23 cellular contexts compared by ENCODE assay signal in the genomic region with DNA sequence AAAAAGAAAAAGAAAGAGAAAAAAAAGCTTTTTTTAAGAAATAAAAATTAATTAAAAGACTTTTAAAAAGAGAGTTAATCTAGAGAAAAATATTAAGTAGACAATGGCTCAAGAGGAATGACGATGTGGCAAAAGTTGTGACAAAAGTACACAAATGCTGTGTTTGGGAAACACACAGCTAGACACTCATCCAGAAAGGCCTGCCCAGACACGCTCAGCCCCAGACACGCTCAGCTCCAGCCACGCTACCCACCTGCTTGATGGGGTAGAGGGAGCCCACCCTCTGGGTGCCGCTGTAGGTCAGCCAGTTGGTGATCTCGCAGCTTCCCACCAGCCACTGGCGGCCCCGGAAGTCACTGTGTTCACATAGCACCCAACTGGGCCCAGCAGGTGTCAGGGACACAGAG. TPM values are rescaled to one million over a fixed set of nuclear protein-coding genes. Genes with fewer than 3 reads are reported as not detected.
DNase-seq lines count a peak whose midpoint lies in the region; ATAC-seq, FAIRE-seq and TF ChIP-seq lines count a peak whose summit lies in the region.
"Had no signal": no experiment of that assay in that cellular context is flagged by ENCODE, and none has a peak within 500 bp of the region (broad histone marks: within the 10 kb centered on the region; RNA-seq: fewer than 3 reads in every experiment).

No MANE protein-coding gene starts in this region.

- peak; percentile 78 for ATAC-seq in RWPE2 (ENCODE audit: low read depth)
- ATAC-seq in HG03095 (IDR thresholded peaks at IDR 0.05; ENCODE audit: unreplicated experiment): no peak
- ATAC-seq: PC-3, right cardiac atrium had no signal

- TF ChIP-seq CTCF in H9 (conservative IDR thresholded peaks at IDR 0.05): no peak
- TF ChIP-seq CTCF in RWPE2 (IDR thresholded peaks at IDR 0.05; ENCODE audit: poor library complexity, severe bottlenecking): peak; percentile 29
- no peak for TF ChIP-seq CTCF in neural crest cell (conservative IDR thresholded peaks at IDR 0.05)
- no peak for TF ChIP-seq CTCF in mammary epithelial cell (conservative IDR thresholded peaks at IDR 0.05 in 1 of 2, IDR thresholded peaks at IDR 0.05 in 1 of 2; ENCODE audit: extremely low read depth in 1 of 2, insufficient read depth in 1 of 2, low read depth in 1 of 2, low read length in 2 of 2)

- no peak overlapping the region for H2BK5ac ChIP-seq in H9 (ENCODE audit: insufficient read length, low read length)

- H3K27ac Mint-ChIP-seq in H9 (peak overlapping the region in 2 of 3 experiments; percentile 89 to 90; a peak in 4 of 7 replicates), neural crest cell (ENCODE audit: unreplicated experiment) (peak overlapping the region; percentile 50)
- H3K27ac Mint-ChIP-seq: type B pancreatic cell had no signal

- H3K27me3 Mint-ChIP-seq in H9 (ENCODE audit: low read depth) (no peaks in the 10 kb centered on the region), neural crest cell (ENCODE audit: low read depth) (no peaks in the 10 kb centered on the region)
- H3K27me3 Mint-ChIP-seq: type B pancreatic cell had no signal

- in situ Hi-C loops in mammary epithelial cell (cut with MboI; ENCODE audit: low sequenced_read_pairs in 2 of 2): loop anchor here in 1 of 2 donors (10.0 kb wide), 1 partner anchor 223 kb away; no protein-coding TSS in a partner anchor

- no peak overlapping the region for H2BK120ac ChIP-seq in H9 (ENCODE audit: low read depth, low read length, poor library complexity, severe bottlenecking)

- WGBS in H9 (ENCODE audit: extremely low coverage, insufficient read length, low lambda C conversion rate): no CpG with 5 or more reads among the region's 8 CpGs
- whole genome bisulfite sequencing in mammary epithelial cell (ENCODE audit: low coverage, missing lambda C conversion rate): 72% methylated on average over 8 of the region's 8 CpGs

- H2BK15ac ChIP-seq in H9 (ENCODE audit: low read depth, low read length): no peak overlapping the region

- H3K4me3 Mint-ChIP-seq in H9 (no peak overlapping the region), neural crest cell (no peak overlapping the region)
- H3K4me3 Mint-ChIP-seq: type B pancreatic cell had no signal

- H3K4ac ChIP-seq in H9 (ENCODE audit: low read depth, low read length): no peak overlapping the region

- H2BK12ac ChIP-seq in H9 (ENCODE audit: insufficient read length, low read depth, low read length): no peak overlapping the region

- H3K23me2 ChIP-seq in H9 (ENCODE audit: insufficient read length, low read depth, low read length, poor library complexity, severe bottlenecking): no peaks in the 10 kb centered on the region

- CTCF ChIA-PET in mammary epithelial cell (lab: Charles Lee; ENCODE audit: low non-redundant PET): interaction anchor here (0.5 kb wide), 1 partner anchor 19 kb away, joined by 5 read pairs; no protein-coding TSS in a partner anchor

- H3K4me1 Mint-ChIP-seq in H9 (peaks cover 0 to 6% of the 10 kb centered on the region in 2 experiments; a peak in 1 of 4 replicates), neural crest cell (no peaks in the 10 kb centered on the region)

- no peak for FAIRE-seq in GM12891 (lab: Jason Lieb, UNC)
- FAIRE-seq: GM18507, GM19239 had no signal

- no peaks in the 10 kb centered on the region for H3K79me1 ChIP-seq in H9 (ENCODE audit: insufficient read depth, low read depth, low read length, poor library complexity, severe bottlenecking)

- H3K36me3 ChIP-seq in RWPE2 (ENCODE audit: low read depth): peaks cover 71% of the 10 kb centered on the region
- H3K36me3 ChIP-seq in mammary epithelial cell (ENCODE audit: insufficient read depth, low read length): no peaks in the 10 kb centered on the region

- no peak overlapping the region for H4K8ac ChIP-seq in H9 (replicated peaks; ENCODE audit: insufficient read length, low read depth, low read length)

- dilution Hi-C loops in mammary epithelial cell (cut with HindIII; ENCODE audit: low sequenced_read_pairs): no loop called here

- H3K79me2 ChIP-seq in H9 (ENCODE audit: insufficient read depth, low read length): no peaks in the 10 kb centered on the region
- H3K79me2 ChIP-seq in mammary epithelial cell (ENCODE audit: insufficient read depth, low read length): no peaks in the 10 kb centered on the region

- H2AFZ ChIP-seq in H9 (ENCODE audit: low read length) (no peak overlapping the region), mammary epithelial cell (ENCODE audit: low read depth, low read length) (no peak overlapping the region)

- no peak overlapping the region; the same call in 1 of the 2 replicates for H3K14ac ChIP-seq in H9 (ENCODE audit: insufficient read depth, low read length)

- H3K4me3 ChIP-seq in RWPE2 (ENCODE audit: severe bottlenecking) (no peak overlapping the region), mammary epithelial cell (replicated peaks in 1 of 3; ENCODE audit: insufficient read depth in 1 of 3, low read depth in 2 of 3, low read length in 3 of 3) (no peak overlapping the region)
- H3K4me3 ChIP-seq: lung had no signal

- no peak overlapping the region for H3K27ac ChIP-seq in H9 (ENCODE audit: insufficient read length, low read depth, low read length)
- no peak overlapping the region for H3K27ac ChIP-seq in RWPE2 (ENCODE audit: poor library complexity, severe bottlenecking)
- no peak overlapping the region for H3K27ac ChIP-seq in mammary epithelial cell (ENCODE audit: insufficient read depth, low read depth, low read length)

- H3K27me3 ChIP-seq in H9 (ENCODE audit: insufficient read depth, low read length) (no peaks in the 10 kb centered on the region), RWPE2 (ENCODE audit: insufficient read depth, poor library complexity, severe bottlenecking) (no peaks in the 10 kb centered on the region), mammary epithelial cell (ENCODE audit: insufficient read depth, low read length) (no peaks in the 10 kb centered on the region)

- intact Hi-C loops in mammary epithelial cell (cut with micrococcal nuclease): no loop called here

- H3K9me3 Mint-ChIP-seq in H9 (no peaks in the 10 kb centered on the region), neural crest cell (no peaks in the 10 kb centered on the region)
- H3K9me3 Mint-ChIP-seq: type B pancreatic cell had no signal

- H3T11ph ChIP-seq in H9 (ENCODE audit: low read length): no peak overlapping the region

- H3K36me3 Mint-ChIP-seq in H9 (ENCODE audit: insufficient read depth in 1 of 3, low read depth in 3 of 3): peaks cover 12 to 45% (median 40%) of the 10 kb centered on the region in 3 experiments; a peak in 6 of 7 replicates
- no peaks in the 10 kb centered on the region for H3K36me3 Mint-ChIP-seq in neural crest cell (ENCODE audit: low read depth)

- H3K9me3 ChIP-seq in H9 (ENCODE audit: control insufficient read depth, low read depth, low read length) (no peaks in the 10 kb centered on the region), RWPE2 (ENCODE audit: severe bottlenecking) (no peaks in the 10 kb centered on the region), mammary epithelial cell (replicated peaks; ENCODE audit: insufficient read depth, low read length) (no peaks in the 10 kb centered on the region)

- no peak for TF ChIP-seq POLR2A in GM12891 (IDR thresholded peaks at IDR 0.05; ENCODE audit: low read depth, low read length)

- no TSS peak for BruUV-seq in mammary epithelial cell (replicated peaks; lab: Mats Ljungman, UMichigan)

- no peak overlapping the region for H4K91ac ChIP-seq in H9 (ENCODE audit: insufficient read length, low read depth, low read length)

- no peak overlapping the region for H3K56ac ChIP-seq in H9 (ENCODE audit: insufficient read length, low read depth, low read length)

- H3K18ac ChIP-seq in H9 (ENCODE audit: insufficient read length, low read depth, low read length): no peak overlapping the region

- no peaks in the 10 kb centered on the region for H3K4me1 ChIP-seq in H9 (ENCODE audit: insufficient read depth, low read length)
- H3K4me1 ChIP-seq in RWPE2 (ENCODE audit: insufficient read depth, poor library complexity, severe bottlenecking): peaks cover 13% of the 10 kb centered on the region
- peaks cover 11% of the 10 kb centered on the region for H3K4me1 ChIP-seq in mammary epithelial cell (ENCODE audit: insufficient read depth, low read length)

- H2AK5ac ChIP-seq in H9 (ENCODE audit: insufficient read length, low read length): no peak overlapping the region

- H4K20me1 ChIP-seq in H9 (ENCODE audit: control insufficient read depth, insufficient read depth, insufficient read length) (no peaks in the 10 kb centered on the region), mammary epithelial cell (ENCODE audit: insufficient read depth, low read length) (no peaks in the 10 kb centered on the region)

- H3K9ac ChIP-seq in H9 (ENCODE audit: extremely low read depth, insufficient read length, low read length) (no peak overlapping the region), mammary epithelial cell (ENCODE audit: insufficient read depth, low read length) (no peak overlapping the region)

- H2BK20ac ChIP-seq in H9 (ENCODE audit: low read depth, low read length, poor library complexity, severe bottlenecking): no peak overlapping the region

- no peak overlapping the region for H3K4me2 ChIP-seq in H9 (ENCODE audit: insufficient read depth, insufficient read length, low read length)
- H3K4me2 ChIP-seq in mammary epithelial cell (ENCODE audit: insufficient read depth, low read depth, low read length): no peak overlapping the region

- no peak overlapping the region for H3K23ac ChIP-seq in H9 (ENCODE audit: insufficient read length, low read depth, low read length)

- no peak overlapping the region for H4K5ac ChIP-seq in H9 (ENCODE audit: insufficient read length, low read depth, low read length)

- no peak for DNase-seq in H9
- peak; percentile 32 for DNase-seq in NCI-H2107 (lab: John Stamatoyannopoulos, UW)
- no peak for DNase-seq in RWPE2 (ENCODE audit: low spot score)
- DNase-seq in neural crest cell (ENCODE audit: low read depth, low spot score): no peak
- DNase-seq in GM12891 (ENCODE audit: insufficient read length, low spot score): no peak
- DNase-seq in mammary epithelial cell: no peak
- DNase-seq: activated CD4-positive, CD25-positive, alpha-beta regulatory T cell; activated CD8-positive, alpha-beta memory T cell treated with anti-CD3 and anti-CD28 coated beads, Interleukin-2, amount 50 U/mL, for 4 hours; activated naive CD4-positive, alpha-beta T cell treated with anti-CD3 and anti-CD28 coated beads, Interleukin-2, amount 50 U/mL, for 16 hours; C1 segment of cervical spinal cord; foreskin melanocyte; GF-D8; MV-4-11; PC-3; stimulated activated CD4-positive, alpha-beta T cell treated with anti-CD3 and anti-CD28 coated beads, Interleukin-4, amount 100 ng/mL, for 1 hour; T-helper 1 cell had no signal

RNA-seq across cellular contexts. Expression of gene CD52, which starts 10.2 kb away (rescaled TPM):
- total RNA-seq in H9 (2021) (3.8 and 4.1 TPM in 2 replicates), neural crest cell (not detected in 2 replicates), mammary epithelial cell (not detected)
- 874 TPM for polyA plus RNA-seq in GM12891 (2012; ENCODE audit: low read depth, missing spikeins)
- polyA plus RNA-seq in mammary epithelial cell: 0.27 TPM
- not detected for polyA minus RNA-seq in mammary epithelial cell
- total RNA-seq: PC-3 had no signal
- polyA plus RNA-seq: neural cell had no signal

RNA-seq across cellular contexts. Expression of gene UBXN11, which starts 21.5 kb away (rescaled TPM):
- total RNA-seq in H9 (2021): 13.1 and 13.7 TPM in 2 replicates
- 33.5 and 35.5 TPM in 2 replicates for total RNA-seq in neural crest cell
- 12.8 TPM for polyA plus RNA-seq in GM12891 (2012; ENCODE audit: low read depth, missing spikeins)
- 10 to 100 TPM in 1 of 2 donors, 1 to 10 TPM in 1; 6.2 to 12.9 TPM for total RNA-seq in mammary epithelial cell
- 8.5 TPM for polyA plus RNA-seq in mammary epithelial cell
- 4.5 TPM for polyA minus RNA-seq in mammary epithelial cell

RNA-seq across cellular contexts. Expression of gene CRYBG2, which starts 26.0 kb away (rescaled TPM):
- total RNA-seq in H9 (2021) (11.8 and 12.8 TPM in 2 replicates), neural crest cell (3.8 and 6.3 TPM in 2 replicates), mammary epithelial cell (10 to 100 TPM in 1 of 2 donors, 1 to 10 TPM in 1; 2.2 to 11.0 TPM)
- 0.21 TPM for polyA plus RNA-seq in GM12891 (2012; ENCODE audit: low read depth, missing spikeins)
- 4.5 TPM for polyA plus RNA-seq in mammary epithelial cell
- 26.9 TPM for polyA minus RNA-seq in mammary epithelial cell
- total RNA-seq: right cardiac atrium had no signal
- polyA plus RNA-seq: right cardiac atrium had no signal

RNA-seq across cellular contexts. Expression of gene ZNF683, which starts 44.6 kb away (rescaled TPM):
- not detected in 2 replicates for total RNA-seq in H9 (2021)
- not detected in 2 replicates for total RNA-seq in neural crest cell
- not detected for polyA plus RNA-seq in GM12891 (2012; ENCODE audit: low read depth, missing spikeins)
- not detected for total RNA-seq in mammary epithelial cell
- polyA plus RNA-seq in mammary epithelial cell: not detected
- polyA minus RNA-seq in mammary epithelial cell: not detected
- total RNA-seq: PC-3 had no signal
- polyA plus RNA-seq: neural cell, right cardiac atrium had no signal

RNA-seq across cellular contexts. Expression of gene SH3BGRL3, which starts 48.1 kb away (rescaled TPM):
- total RNA-seq in H9 (2021) (86.2 and 86.3 TPM in 2 replicates), neural crest cell (97.9 and 100 TPM in 2 replicates), mammary epithelial cell (100 to 1,000 TPM in 1 of 2 donors, 10 to 100 TPM in 1; 15.8 to 497 TPM)
- 92.2 TPM for polyA plus RNA-seq in GM12891 (2012; ENCODE audit: low read depth, missing spikeins)
- polyA plus RNA-seq in mammary epithelial cell: 235 TPM
- 653 TPM for polyA minus RNA-seq in mammary epithelial cell
